In genomic region chr19:726993-727956, GRCh38 we compare ENCODE assay signal across 16 cellular contexts. TPM values are rescaled to one million over a fixed set of nuclear protein-coding genes. Genes with fewer than 3 reads are reported as not detected.
DNase-seq lines count a peak whose midpoint lies in the region; ATAC-seq and TF ChIP-seq lines count a peak whose summit lies in the region.
"Had no signal": no experiment of that assay in that cellular context is flagged by ENCODE, and none has a peak within 500 bp of the region (broad histone marks: within the 10 kb centered on the region; RNA-seq: fewer than 3 reads in every experiment).

No MANE protein-coding gene starts in this region.

- H2AK9ac ChIP-seq in IMR-90 (replicated peaks; ENCODE audit: low read depth, low read length, poor library complexity), result no peak overlapping the region

- H3K56ac ChIP-seq in IMR-90 (ENCODE audit: extremely low read depth, insufficient read depth, low read length), result no peak overlapping the region

- H3K18ac ChIP-seq in IMR-90 (ENCODE audit: low read depth, low read length), result no peak overlapping the region

- H2BK5ac ChIP-seq in IMR-90 (ENCODE audit: low read depth, low read length, poor library complexity, severe bottlenecking), result no peak overlapping the region

- POLR2A ChIA-PET in IMR-90 (lab: Charles Lee; ENCODE audit: unreplicated experiment), result no interaction called here

- peaks cover 16% of the 10 kb centered on the region for H3K36me3 ChIP-seq in IMR-90 (ENCODE audit: control insufficient read depth, insufficient read depth, low read length)
- H3K36me3 ChIP-seq in stomach, result peaks cover 0 to 25% (median 7%) of the 10 kb centered on the region in 4 donors

- no peaks in the 10 kb centered on the region for H4K20me1 ChIP-seq in IMR-90 (ENCODE audit: insufficient read depth, low read length)

- H3K27me3 ChIP-seq in IMR-90 (ENCODE audit: control insufficient read depth, insufficient read depth, low read length) (no peaks in the 10 kb centered on the region), right cardiac atrium (ENCODE audit: control insufficient read depth, insufficient read depth) (no peaks in the 10 kb centered on the region), stomach (peaks cover 0 to 7% (median 0%) of the 10 kb centered on the region in 3 donors)

- H2BK20ac ChIP-seq in IMR-90 (ENCODE audit: low read depth, low read length), result no peak overlapping the region

- H3K4me1 ChIP-seq in IMR-90 (ENCODE audit: control insufficient read depth, insufficient read depth, low read length), result no peaks in the 10 kb centered on the region
- no peaks in the 10 kb centered on the region for H3K4me1 ChIP-seq in right cardiac atrium (ENCODE audit: control insufficient read depth, insufficient read depth, low read length)
- H3K4me1 ChIP-seq in stomach, result peaks cover 0 to 5% (median 3%) of the 10 kb centered on the region in 4 donors

- no peak overlapping the region for H4K5ac ChIP-seq in IMR-90 (ENCODE audit: low read depth, low read length)

- H3K4ac ChIP-seq in IMR-90 (ENCODE audit: low read depth, low read length), result no peak overlapping the region

- no peak overlapping the region for H2BK120ac ChIP-seq in IMR-90 (ENCODE audit: low read depth, low read length)

- no peaks in the 10 kb centered on the region for H3K9me1 ChIP-seq in IMR-90 (ENCODE audit: insufficient read depth, low read length)

- 78% methylated on average over 36 of the region's 43 CpGs; no CpG with 5 or more reads in 1 of the 2 experiments for WGBS in IMR-90 (ENCODE audit: extremely low coverage in 2 of 2, insufficient read length in 1 of 2), 2 experiments
- WGBS in right cardiac atrium, result 71% methylated on average over 43 of the region's 43 CpGs
- WGBS in stomach, 5 donors, result 73 to 87% (median 80%) methylated on average over 37 to 43 of the region's 43 CpGs

- no peak overlapping the region for H3K14ac ChIP-seq in IMR-90 (replicated peaks; ENCODE audit: low read depth, low read length)

- H2AFZ ChIP-seq in IMR-90 (replicated peaks; ENCODE audit: low read length, poor library complexity), result no peak overlapping the region
- H2AFZ ChIP-seq: GM23338 had no signal

- CTCF ChIA-PET in IMR-90 (lab: Yijun Ruan, JAX), result no interaction called here

- no peaks in the 10 kb centered on the region for H3K79me1 ChIP-seq in IMR-90 (ENCODE audit: low read depth in 1 of 2, low read length in 2 of 2)

- H4K8ac ChIP-seq in IMR-90 (ENCODE audit: low read depth in 2 of 2, low read length in 2 of 2), result no peak overlapping the region

- no peak overlapping the region for H2BK15ac ChIP-seq in IMR-90 (ENCODE audit: low read depth, low read length)

- no peak for TF ChIP-seq POLR2A in IMR-90 (IDR thresholded peaks at IDR 0.05; ENCODE audit: low read depth, low read length)
- TF ChIP-seq POLR2A in stomach (IDR thresholded peaks at IDR 0.05), result no peak

- no peak overlapping the region for H4K91ac ChIP-seq in IMR-90 (ENCODE audit: insufficient read depth, low read depth, low read length)

- no peak for TF ChIP-seq RAD21 in IMR-90 (IDR thresholded peaks at IDR 0.05; ENCODE audit: low read length)

- in situ Hi-C loops in IMR-90 (cut with MboI; ENCODE audit: low sequenced_read_pairs), result no loop called here

- H3K27ac ChIP-seq in IMR-90 (ENCODE audit: insufficient read depth, low read length) (no peak overlapping the region), right cardiac atrium (ENCODE audit: low read length) (peak overlapping the region; percentile 62), stomach (peak overlapping the region; percentile 0 to 69 (median 65))

- ATAC-seq in IMR-90 (ENCODE audit: low read depth), result peak; percentile 59
- peak; percentile 1 to 6 for ATAC-seq in right cardiac atrium
- ATAC-seq in GM18498 (IDR thresholded peaks at IDR 0.05; ENCODE audit: unreplicated experiment), result no peak
- no peak for ATAC-seq in HG02798 (IDR thresholded peaks at IDR 0.05; ENCODE audit: poor library complexity, unreplicated experiment)
- ATAC-seq in GM18868 (IDR thresholded peaks at IDR 0.05; ENCODE audit: unreplicated experiment), result no peak
- ATAC-seq in GM19452 (IDR thresholded peaks at IDR 0.05; ENCODE audit: unreplicated experiment), result no peak
- ATAC-seq: GM23338; naive thymus-derived CD8-positive, alpha-beta T cell had no signal

- H3K4me3 ChIP-seq in IMR-90 (ENCODE audit: insufficient read depth, low read depth, low read length) (no peak overlapping the region), right cardiac atrium (ENCODE audit: low read length) (no peak overlapping the region), stomach (no peak overlapping the region)
- H3K4me3 ChIP-seq: GM23338, lung had no signal

- H3K9me3 ChIP-seq in IMR-90 (ENCODE audit: control insufficient read depth, insufficient read depth, low read length) (no peaks in the 10 kb centered on the region), right cardiac atrium (ENCODE audit: control insufficient read depth, low read length) (no peaks in the 10 kb centered on the region), stomach (no peaks in the 10 kb centered on the region)

- H2AK5ac ChIP-seq in IMR-90 (ENCODE audit: low read depth, low read length), result no peak overlapping the region

- no peak overlapping the region for H3K4me2 ChIP-seq in IMR-90 (ENCODE audit: low read depth, low read length)
- H3K4me2 ChIP-seq: GM23338 had no signal

- no peak overlapping the region for H3K9ac ChIP-seq in IMR-90 (ENCODE audit: low read depth, low read length)

- no peak for TF ChIP-seq EP300 in stomach (IDR thresholded peaks at IDR 0.05)

- BruUV-seq in IMR-90 (replicated peaks; lab: Mats Ljungman, UMichigan), result no TSS peak

- TF ChIP-seq CTCF in IMR-90 (conservative IDR thresholded peaks at IDR 0.05; ENCODE audit: low read depth, low read length) (no peak), stomach (IDR thresholded peaks at IDR 0.05) (no peak)

- no peak overlapping the region for H3K23ac ChIP-seq in IMR-90 (ENCODE audit: low read depth, low read length)

- no peak for DNase-seq in IMR-90
- peak; percentile 37 for DNase-seq in dermis blood vessel endothelial cell
- DNase-seq in right cardiac atrium, result no peak
- no peak for DNase-seq in stomach
- DNase-seq: activated T-cell treated with anti-CD3 and anti-CD28 coated beads, Interleukin-2, amount 50 U/mL, for 48 hours; DMS153; erythroblast; naive thymus-derived CD8-positive, alpha-beta T cell; stimulated activated CD4-positive, alpha-beta T cell treated with anti-CD3 and anti-CD28 coated beads, Interleukin-2, amount 100 ng/mL, for 24 hours had no signal

- dilution Hi-C loops in IMR-90 (cut with HindIII; ENCODE audit: low sequenced_read_pairs, unreplicated experiment), result no loop called here

- intact Hi-C loops in IMR-90 (cut with micrococcal nuclease), result no loop called here
- intact Hi-C loops in right cardiac atrium (cut with DNase I), result no loop called here
- intact Hi-C loops in stomach (cut with DNase I; ENCODE audit: low total_unique reads), result no loop called here

TF ChIP-seq in IMR-90, 13 proteins besides CTCF, POLR2A, EP300 and RAD21:
- no peak for TF ChIP-seq MAFK (IDR thresholded peaks at IDR 0.05; ENCODE audit: low read depth, low read length)
- no peak for TF ChIP-seq BHLHE40 (IDR thresholded peaks at IDR 0.05; ENCODE audit: low read depth, low read length)
- TF ChIP-seq FOS (IDR thresholded peaks at IDR 0.05; ENCODE audit: low read depth, low read length), result no peak
- no peak for TF ChIP-seq ELK1 (IDR thresholded peaks at IDR 0.05; ENCODE audit: borderline replicate concordance, low read depth, low read length)
TF ChIP-seq in IMR-90: peak in this region for 0.

RNA-seq across cellular contexts. Expression of gene PALM, which starts 18.5 kb away (rescaled TPM):
- total RNA-seq in IMR-90 (2012; rRNA removed), result 2.2 TPM in 2 replicates
- polyA plus RNA-seq in IMR-90 (2012; rRNA removed), result 7.4 and 8.3 TPM in 2 replicates
- polyA plus RNA-seq in IMR-90 (2012; cell fraction: cytosol; rRNA removed), result 7.9 and 11.3 TPM in 2 replicates
- 8.1 and 11.6 TPM in 2 replicates for polyA plus RNA-seq in IMR-90 (2012; cell fraction: nucleus; rRNA removed; ENCODE audit: low replicate concordance)
- total RNA-seq in dermis blood vessel endothelial cell, result 56.3 and 109 TPM in 2 replicates
- total RNA-seq in right cardiac atrium, result 10 to 100 TPM; 34.9 to 84.9 (median 46.9) TPM
- polyA plus RNA-seq in right cardiac atrium, result 30.3 TPM
- 10 to 100 TPM; 12.1 to 88.9 (median 17.5) TPM for total RNA-seq in stomach
- polyA plus RNA-seq in stomach, result 10 to 100 TPM in 2 of 3 donors, 1 to 10 TPM in 1; 9.8 to 14.8 (median 12.0) TPM
- total RNA-seq: naive thymus-derived CD8-positive, alpha-beta T cell had no signal
- polyA plus RNA-seq: naive thymus-derived CD8-positive, alpha-beta T cell had no signal

RNA-seq across cellular contexts. Expression of gene MISP, which starts 23.6 kb away (rescaled TPM):
- total RNA-seq in IMR-90 (2012; rRNA removed) (not detected in 2 replicates), dermis blood vessel endothelial cell (0.05 TPM in 1 of 2 replicates, not detected in the other), right cardiac atrium (under 1 TPM in 1 of 4 donors, not detected in 3; 0.22 TPM), stomach (100 to 1,000 TPM in 1 of 5 donors, 10 to 100 TPM in 3, 1 to 10 TPM in 1; 5.3 to 149 (median 27.7) TPM)
- polyA plus RNA-seq in IMR-90 (2012; rRNA removed) (0.03 TPM in 1 of 2 replicates, not detected in the other), right cardiac atrium (0.02 TPM), stomach (10 to 100 TPM in 2 of 3 donors, 1 to 10 TPM in 1; 2.1 to 12.9 (median 12.5) TPM)
- 0.02 TPM in 1 of 2 replicates, not detected in the other for polyA plus RNA-seq in IMR-90 (2012; cell fraction: cytosol; rRNA removed)
- 0.11 and 0.13 TPM in 2 replicates for polyA plus RNA-seq in IMR-90 (2012; cell fraction: nucleus; rRNA removed; ENCODE audit: low replicate concordance)
- total RNA-seq: naive thymus-derived CD8-positive, alpha-beta T cell; SK-MEL-5 had no signal
- polyA plus RNA-seq: naive thymus-derived CD8-positive, alpha-beta T cell had no signal

RNA-seq across cellular contexts. Expression of gene PRSS57, which starts 32.0 kb away (rescaled TPM):
- not detected in 2 replicates for total RNA-seq in IMR-90 (2012; rRNA removed)
- not detected in 2 replicates for polyA plus RNA-seq in IMR-90 (2012; rRNA removed)
- not detected in 2 replicates for polyA plus RNA-seq in IMR-90 (2012; cell fraction: cytosol; rRNA removed)
- polyA plus RNA-seq in IMR-90 (2012; cell fraction: nucleus; rRNA removed; ENCODE audit: low replicate concordance), result not detected in 2 replicates
- total RNA-seq in dermis blood vessel endothelial cell, result not detected in 2 replicates
- not detected for total RNA-seq in right cardiac atrium
- polyA plus RNA-seq in right cardiac atrium, result not detected
- total RNA-seq in stomach, result not detected
- polyA plus RNA-seq in stomach, result not detected
- total RNA-seq: GM23338; naive thymus-derived CD8-positive, alpha-beta T cell; SK-MEL-5 had no signal

RNA-seq across cellular contexts. Expression of gene FSTL3, which starts 51.1 kb away (rescaled TPM):
- 32.3 and 39.4 TPM in 2 replicates for total RNA-seq in IMR-90 (2012; rRNA removed)
- 76.9 and 107 TPM in 2 replicates for polyA plus RNA-seq in IMR-90 (2012; rRNA removed)
- polyA plus RNA-seq in IMR-90 (2012; cell fraction: cytosol; rRNA removed), result 42.3 and 113 TPM in 2 replicates
- 262 and 579 TPM in 2 replicates for polyA plus RNA-seq in IMR-90 (2012; cell fraction: nucleus; rRNA removed; ENCODE audit: low replicate concordance)
- total RNA-seq in dermis blood vessel endothelial cell, result 7.1 and 8.8 TPM in 2 replicates
- total RNA-seq in right cardiac atrium, result 100 to 1,000 TPM in 1 of 4 donors, 10 to 100 TPM in 3; 47.1 to 110 (median 61.9) TPM
- polyA plus RNA-seq in right cardiac atrium, result 64.1 TPM
- 100 to 1,000 TPM in 1 of 5 donors, 10 to 100 TPM in 4; 12.3 to 136 (median 62.9) TPM for total RNA-seq in stomach
- polyA plus RNA-seq in stomach, result 10 to 100 TPM; 12.5 to 32.8 (median 20.7) TPM

Comparison
In these comparisons a context has a peak if more than half of its experiments do, and no peak if none do; other contexts are left out.
1. ATAC-seq: peak in IMR-90 (single experiment) and right cardiac atrium (2 of 2); none in GM18498 (single experiment), HG02798 (single experiment), GM18868 (single experiment) and GM19452 (single experiment).